In genomic region chr2:31031132-31031706, GRCh38 we compare ENCODE assay signal across 14 cellular contexts.
DNase-seq lines count a peak whose midpoint lies in the region; ATAC-seq and TF ChIP-seq lines count a peak whose summit lies in the region.
"Had no signal": no experiment of that assay in that cellular context is flagged by ENCODE, and none has a peak within 500 bp of the region (broad histone marks: within the 10 kb centered on the region; RNA-seq: fewer than 3 reads in every experiment).

No MANE protein-coding gene starts in this region.

- H3K9me3 Mint-ChIP-seq in activated naive CD8-positive, alpha-beta T cell treated with anti-CD3 and anti-CD28 coated beads for 36 hours = peaks cover 8% of the 10 kb centered on the region
- H3K9me3 Mint-ChIP-seq: activated T-cell treated with anti-CD3 and anti-CD28 coated beads, Interleukin-2, amount 50 U/mL, for 24 hours had no signal

- DNase-seq in ovary (no peak), islet precursor cell (no peak), smooth muscle cell (lab: John Stamatoyannopoulos, UW; ENCODE audit: unreplicated experiment) (no peak)
- DNase-seq in activated naive CD8-positive, alpha-beta T cell treated with anti-CD3 and anti-CD28 coated beads for 36 hours = no peak
- DNase-seq: activated T-cell treated with anti-CD3 and anti-CD28 coated beads, Interleukin-2, amount 50 U/mL, for 24 hours; DMS153; NCI-H1048; NCI-H2227 treated with DMSO at 0.1 percent for 48 hours had no signal

- H3K4me3 ChIP-seq in ovary (no peak overlapping the region), smooth muscle cell (no peak overlapping the region)

- H3K36me3 Mint-ChIP-seq in activated naive CD8-positive, alpha-beta T cell treated with anti-CD3 and anti-CD28 coated beads for 36 hours = no peaks in the 10 kb centered on the region

- H3K4me1 ChIP-seq in ovary (ENCODE audit: insufficient read depth) = no peaks in the 10 kb centered on the region
- no peaks in the 10 kb centered on the region for H3K4me1 ChIP-seq in smooth muscle cell (ENCODE audit: low read depth)

- H3K79me2 ChIP-seq in smooth muscle cell (ENCODE audit: low read depth) = no peaks in the 10 kb centered on the region

- TF ChIP-seq CTCF in ovary (IDR thresholded peaks at IDR 0.05) (no peak), smooth muscle cell (IDR thresholded peaks at IDR 0.05; ENCODE audit: borderline replicate concordance, insufficient read depth, poor library complexity, severe bottlenecking) (no peak)

- no peak for TF ChIP-seq EP300 in ovary (IDR thresholded peaks at IDR 0.05)

- no peaks in the 10 kb centered on the region for H4K20me1 ChIP-seq in smooth muscle cell (ENCODE audit: low read depth)

- no peak overlapping the region for H2AFZ ChIP-seq in smooth muscle cell (ENCODE audit: low read depth)

- no peak for TF ChIP-seq POLR2A in ovary (IDR thresholded peaks at IDR 0.05)

- H3K27ac Mint-ChIP-seq in activated naive CD8-positive, alpha-beta T cell treated with anti-CD3 and anti-CD28 coated beads for 36 hours = no peak overlapping the region
- H3K27ac Mint-ChIP-seq: activated T-cell treated with anti-CD3 and anti-CD28 coated beads, Interleukin-2, amount 50 U/mL, for 24 hours; dendritic cell treated with granulocyte-macrophage colony-stimulating factor and Interleukin-4, amounts not matched to agents 40 ng/mL and 50 ng/mL, for 4 days had no signal

- H3K4me1 Mint-ChIP-seq in activated naive CD8-positive, alpha-beta T cell treated with anti-CD3 and anti-CD28 coated beads for 36 hours = no peaks in the 10 kb centered on the region

- no peak overlapping the region for H3K4me3 Mint-ChIP-seq in activated naive CD8-positive, alpha-beta T cell treated with anti-CD3 and anti-CD28 coated beads for 36 hours
- H3K4me3 Mint-ChIP-seq: activated T-cell treated with anti-CD3 and anti-CD28 coated beads, Interleukin-2, amount 50 U/mL, for 24 hours; dendritic cell treated with granulocyte-macrophage colony-stimulating factor and Interleukin-4, amounts not matched to agents 40 ng/mL and 50 ng/mL, for 4 days had no signal

- no peak overlapping the region for H3K9ac ChIP-seq in smooth muscle cell (ENCODE audit: low read depth)

- H3K27me3 Mint-ChIP-seq in activated naive CD8-positive, alpha-beta T cell treated with anti-CD3 and anti-CD28 coated beads for 36 hours = no peaks in the 10 kb centered on the region
- H3K27me3 Mint-ChIP-seq: dendritic cell treated with granulocyte-macrophage colony-stimulating factor and Interleukin-4, amounts not matched to agents 40 ng/mL and 50 ng/mL, for 4 days had no signal

- H3K27me3 ChIP-seq in ovary (no peaks in the 10 kb centered on the region), smooth muscle cell (ENCODE audit: low read depth) (no peaks in the 10 kb centered on the region)

- WGBS in ovary, 3 donors = 42 to 58% (median 50%) methylated on average over 1 of the region's 1 CpG
- 33% methylated on average over 1 of the region's 1 CpG for whole genome bisulfite sequencing in smooth muscle cell (ENCODE audit: low lambda C conversion rate)

- ATAC-seq in GM18519 (IDR thresholded peaks at IDR 0.05; ENCODE audit: low FRiP score, unreplicated experiment) (peak; percentile 99), GM21360 (IDR thresholded peaks at IDR 0.05; ENCODE audit: unreplicated experiment) (peak; percentile 94), HG02885 (IDR thresholded peaks at IDR 0.05; ENCODE audit: poor library complexity, unreplicated experiment) (peak; percentile 94), HG03558 (IDR thresholded peaks at IDR 0.05; ENCODE audit: extremely low read depth, unreplicated experiment) (peak; percentile 94)
- ATAC-seq: HCT116 had no signal

- H3K36me3 ChIP-seq in ovary = no peaks in the 10 kb centered on the region
- H3K36me3 ChIP-seq in smooth muscle cell (ENCODE audit: low read depth) = no peaks in the 10 kb centered on the region

- no peak overlapping the region for H3K27ac ChIP-seq in ovary
- H3K27ac ChIP-seq in smooth muscle cell (ENCODE audit: low read depth) = no peak overlapping the region

- no peaks in the 10 kb centered on the region for H3F3A ChIP-seq in smooth muscle cell (ENCODE audit: low read depth)

- intact Hi-C loops in ovary (cut with DNase I) = no loop called here

- H3K4me2 ChIP-seq in smooth muscle cell = no peak overlapping the region

- H3K9me3 ChIP-seq in ovary (no peaks in the 10 kb centered on the region), smooth muscle cell (replicated peaks; ENCODE audit: low read depth) (peaks cover 4% of the 10 kb centered on the region)
